1 cellular context compared by ENCODE assay signal in genomic region chr6:130834482-130835251, GRCh38.
TF ChIP-seq lines count a peak whose summit lies in the region.

No MANE protein-coding gene starts in this region.

TF ChIP-seq in HepG2, 621 proteins besides CTCF, POLR2A, EP300 and RAD21 (continued from another document and continues in another):
- no peak for TF ChIP-seq ZNF280B (CRISPR knock-in tag; IDR thresholded peaks at IDR 0.05; ENCODE audit: borderline replicate concordance)
- TF ChIP-seq ZNF292 (CRISPR knock-in tag; IDR thresholded peaks at IDR 0.05; ENCODE audit: borderline replicate concordance, low read depth) = 0 out of 2 replicates have a peak, but pooled peaks have one; percentile 29
- no peak; the same call in 1 of the 2 replicates for TF ChIP-seq E2F1 (CRISPR knock-in tag; IDR thresholded peaks at IDR 0.05)
- TF ChIP-seq SYNCRIP (IDR thresholded peaks at IDR 0.05; ENCODE audit: insufficient read depth, low read depth, low read length) = no peak
- TF ChIP-seq SNRNP70 (IDR thresholded peaks at IDR 0.05; ENCODE audit: low read depth, low read length) = no peak
- TF ChIP-seq ATF6 (CRISPR knock-in tag; conservative IDR thresholded peaks at IDR 0.05) = no peak
- TF ChIP-seq ZNF160 (CRISPR knock-in tag; IDR thresholded peaks at IDR 0.05) = no peak
- no peak for TF ChIP-seq ZNF251 (CRISPR knock-in tag; IDR thresholded peaks at IDR 0.05)
- no peak for TF ChIP-seq KIAA2018 (CRISPR knock-in tag; IDR thresholded peaks at IDR 0.05; ENCODE audit: borderline replicate concordance)
- TF ChIP-seq ZSCAN29 (CRISPR knock-in tag; conservative IDR thresholded peaks at IDR 0.05) = peak; percentile 66; the same call in 1 of the 2 replicates
- no peak for TF ChIP-seq ZNF674 (CRISPR knock-in tag; IDR thresholded peaks at IDR 0.05; ENCODE audit: low read depth)
- no peak for TF ChIP-seq PAWR (CRISPR knock-in tag; IDR thresholded peaks at IDR 0.05; ENCODE audit: borderline replicate concordance)
- no peak for TF ChIP-seq NRL (CRISPR knock-in tag; IDR thresholded peaks at IDR 0.05; ENCODE audit: borderline replicate concordance)
- TF ChIP-seq PPARG (CRISPR knock-in tag; conservative IDR thresholded peaks at IDR 0.05) = peak; percentile 60
- no peak for TF ChIP-seq ZNF713 (CRISPR knock-in tag; IDR thresholded peaks at IDR 0.05)
- TF ChIP-seq ZMYM3 (CRISPR knock-in tag; IDR thresholded peaks at IDR 0.05) = peak; percentile 17; the same call in 1 of the 2 replicates
- no peak for TF ChIP-seq NFE2L1 (CRISPR knock-in tag; IDR thresholded peaks at IDR 0.05; ENCODE audit: borderline replicate concordance)
- no peak for TF ChIP-seq ZNF768 (CRISPR knock-in tag; IDR thresholded peaks at IDR 0.05)
- TF ChIP-seq THRA (CRISPR knock-in tag; IDR thresholded peaks at IDR 0.05; ENCODE audit: borderline replicate concordance) = peak; percentile 43; the same call in 1 of the 2 replicates
- no peak for TF ChIP-seq SNAI1 (CRISPR knock-in tag; IDR thresholded peaks at IDR 0.05; ENCODE audit: borderline replicate concordance)
- 0 out of 2 replicates have a peak, but pooled peaks have one; percentile 12 for TF ChIP-seq MAX (IDR thresholded peaks at IDR 0.05)
- TF ChIP-seq AHDC1 (CRISPR knock-in tag; IDR thresholded peaks at IDR 0.05; ENCODE audit: borderline replicate concordance) = peak; percentile 74
- TF ChIP-seq CBFB (CRISPR knock-in tag; IDR thresholded peaks at IDR 0.05) = peak; percentile 59; the same call in 1 of the 2 replicates
- no peak for TF ChIP-seq ARNT (IDR thresholded peaks at IDR 0.05)
- TF ChIP-seq ARHGAP35 (CRISPR knock-in tag; IDR thresholded peaks at IDR 0.05; ENCODE audit: borderline replicate concordance) = no peak
- TF ChIP-seq NFIB (CRISPR knock-in tag; IDR thresholded peaks at IDR 0.05; ENCODE audit: borderline replicate concordance) = no peak
- TF ChIP-seq HMG20A (CRISPR knock-in tag; IDR thresholded peaks at IDR 0.05; ENCODE audit: borderline replicate concordance) = peak; percentile 53; the same call in 1 of the 2 replicates
- no peak for TF ChIP-seq HOXA9 (CRISPR knock-in tag; IDR thresholded peaks at IDR 0.05; ENCODE audit: borderline replicate concordance)
- peak; percentile 99 for TF ChIP-seq SIX1 (CRISPR knock-in tag; IDR thresholded peaks at IDR 0.05; ENCODE audit: borderline replicate concordance)
- no peak for TF ChIP-seq ZNF800 (CRISPR knock-in tag; IDR thresholded peaks at IDR 0.05)
